Comparison of ENCODE assay signal across 8 cellular contexts in the genomic region with DNA sequence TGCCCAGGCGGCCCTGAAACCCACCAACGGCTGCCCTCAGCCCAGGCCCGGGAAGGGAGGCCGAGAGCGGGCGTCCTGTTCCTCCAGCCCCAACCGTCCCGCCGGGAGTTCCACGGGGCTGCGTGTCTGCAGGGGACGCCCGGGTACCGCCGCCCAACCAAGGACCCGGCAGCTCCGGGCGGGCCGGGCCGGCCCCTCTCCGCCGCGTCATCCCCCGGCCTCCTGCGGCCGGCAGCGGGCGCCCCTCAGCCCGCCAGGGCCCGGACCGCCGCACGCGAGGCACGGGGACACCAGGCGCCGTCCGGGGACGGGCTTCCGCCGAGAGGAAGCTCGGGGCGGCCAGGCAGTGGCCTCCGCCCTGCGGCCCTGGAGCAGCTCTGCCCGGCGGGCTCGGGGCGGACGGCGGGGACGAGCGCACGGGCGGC. TPM values are rescaled to one million over a fixed set of nuclear protein-coding genes. Genes with fewer than 3 reads are reported as not detected.
A peak's percentile ranks its signal among the peaks of the same experiment; 100 is the strongest.
DNase-seq lines count a peak whose midpoint lies in the region; ATAC-seq lines count a peak whose summit lies in the region.

No MANE protein-coding gene starts in this region.

- no peaks in the 10 kb centered on the region for H3K27me3 ChIP-seq in endocrine pancreas (ENCODE audit: control insufficient read depth, insufficient read depth, low read length)
- H3K27me3 ChIP-seq in muscle layer of duodenum (ENCODE audit: low read depth, low read length): no peaks in the 10 kb centered on the region

- H3K9ac ChIP-seq in endocrine pancreas (ENCODE audit: control insufficient read depth, insufficient read depth, low read length): peak overlapping the region; percentile 76

- peak; percentile 47 for ATAC-seq in HG02884 (IDR thresholded peaks at IDR 0.05; ENCODE audit: unreplicated experiment)

- H3K4me1 ChIP-seq in endocrine pancreas (ENCODE audit: control insufficient read depth, insufficient read depth, low read length) (no peaks in the 10 kb centered on the region), muscle layer of duodenum (ENCODE audit: control insufficient read depth in 1 of 2, insufficient read depth in 2 of 2, low read length in 2 of 2) (peaks cover 0 to 15% of the 10 kb centered on the region in 2 donors)

- no peaks in the 10 kb centered on the region for H3K9me3 ChIP-seq in endocrine pancreas (ENCODE audit: control insufficient read depth, low read length)
- H3K9me3 ChIP-seq in muscle layer of duodenum (ENCODE audit: control insufficient read depth in 1 of 2, low read length in 2 of 2): no peaks in the 10 kb centered on the region

- H3K36me3 ChIP-seq in endocrine pancreas (ENCODE audit: control insufficient read depth, insufficient read depth, low read length) (no peaks in the 10 kb centered on the region), muscle layer of duodenum (ENCODE audit: control insufficient read depth in 1 of 2, insufficient read depth in 2 of 2, low read length in 2 of 2) (peaks cover 13 to 40% of the 10 kb centered on the region in 2 donors)

- peak; percentile 21 for DNase-seq in stimulated activated CD4-positive, alpha-beta T cell treated with anti-CD3 and anti-CD28 coated beads, Interleukin-4, amount 100 ng/mL, for 1 hour
- no peak for DNase-seq in stimulated activated CD4-positive, alpha-beta T cell treated with anti-CD3 and anti-CD28 coated beads, Interleukin-1b, Interleukin-23, amount 100 ng/mL, for 48 hours
- peak; percentile 66 for DNase-seq in RPMI7951 (ENCODE audit: low read depth)
- no peak for DNase-seq in NCI-H82 (lab: John Stamatoyannopoulos, UW)
- DNase-seq in NCI-H446 treated with DMSO at 0.1 percent for 48 hours (lab: John Stamatoyannopoulos, UW): no peak

- H3K4me3 ChIP-seq in endocrine pancreas (ENCODE audit: control insufficient read depth, insufficient read depth, low read length) (no peak overlapping the region), muscle layer of duodenum (ENCODE audit: low read depth in 1 of 2, low read length in 2 of 2) (peak overlapping the region; percentile 56 to 95)

- peak overlapping the region; percentile 23 for H3K27ac ChIP-seq in muscle layer of duodenum (ENCODE audit: low read length)

RNA-seq across cellular contexts. Expression of a gene that starts 0.4 kb away (rescaled TPM):
- total RNA-seq in RPMI7951 (2014; rRNA removed; shearing (Covaris generic)): 48.7 and 74.1 TPM in 2 replicates

RNA-seq across cellular contexts. Expression of a gene that starts 0.9 kb away (rescaled TPM):
- total RNA-seq in RPMI7951 (2014; rRNA removed; shearing (Covaris generic)): not detected in 2 replicates

RNA-seq across cellular contexts. Expression of a gene that starts 8.0 kb away (rescaled TPM):
- total RNA-seq in RPMI7951 (2014; rRNA removed; shearing (Covaris generic)): not detected in 2 replicates

RNA-seq across cellular contexts. Expression of a gene that starts 33.2 kb away (rescaled TPM):
- total RNA-seq in RPMI7951 (2014; rRNA removed; shearing (Covaris generic)): 0.24 TPM in 1 of 2 replicates, not detected in the other

RNA-seq across cellular contexts. Expression of a gene that starts 38.7 kb away (rescaled TPM):
- not detected in 2 replicates for total RNA-seq in RPMI7951 (2014; rRNA removed; shearing (Covaris generic))

Comparison
In these comparisons a context has a peak if more than half of its experiments do, and no peak if none do; other contexts are left out.
1. DNase-seq: peak in stimulated activated CD4-positive, alpha-beta T cell treated with anti-CD3 and anti-CD28 coated beads, Interleukin-4, amount 100 ng/mL, for 1 hour (single experiment) and RPMI7951 (single experiment); none in stimulated activated CD4-positive, alpha-beta T cell treated with anti-CD3 and anti-CD28 coated beads, Interleukin-1b, Interleukin-23, amount 100 ng/mL, for 48 hours (single experiment), NCI-H82 (single experiment) and NCI-H446 treated with DMSO at 0.1 percent for 48 hours (single experiment).